14 cellular contexts compared by ENCODE assay signal in the genomic region with DNA sequence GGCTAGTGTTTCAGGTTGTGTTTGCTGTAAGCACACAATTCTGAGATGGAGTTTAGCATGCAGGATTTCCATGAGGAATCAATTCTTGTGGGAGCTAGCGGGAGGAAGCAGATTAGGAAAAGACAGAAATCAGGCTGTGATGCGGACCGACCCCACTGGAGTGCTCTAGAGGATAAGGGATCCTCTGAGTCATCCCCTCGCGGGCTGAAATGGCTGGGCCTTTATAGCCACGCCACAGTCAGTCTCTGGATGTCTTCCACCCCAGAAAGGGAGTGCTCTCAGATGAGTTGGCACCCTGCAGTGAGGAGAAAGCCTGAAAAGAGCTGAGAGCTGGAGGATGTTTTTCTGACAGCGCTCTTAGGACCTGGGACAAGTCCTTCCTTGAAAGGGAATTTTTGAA.
DNase-seq lines count a peak whose midpoint lies in the region; ATAC-seq and TF ChIP-seq lines count a peak whose summit lies in the region.
"Had no signal": no experiment of that assay in that cellular context is flagged by ENCODE, and none has a peak within 500 bp of the region (broad histone marks: within the 10 kb centered on the region; RNA-seq: fewer than 3 reads in every experiment).

No MANE protein-coding gene starts in this region.

- no peaks in the 10 kb centered on the region for H3K9me3 Mint-ChIP-seq in endothelial cell (ENCODE audit: unreplicated experiment)
- H3K9me3 Mint-ChIP-seq: CD4-positive, alpha-beta T cell; IgD-negative memory B cell; naive thymus-derived CD4-positive, alpha-beta T cell; stimulated activated naive CD8-positive, alpha-beta T cell treated with anti-CD3 and anti-CD28 coated beads, Interleukin-15, amount 100 ng/mL, for 72 hours had no signal

- H4K8ac ChIP-seq in IMR-90 (ENCODE audit: low read depth in 2 of 2, low read length in 2 of 2) = no peak overlapping the region
- H4K8ac ChIP-seq in mesendoderm (ENCODE audit: low read depth, low read length) = no peak overlapping the region

- H3K79me2 ChIP-seq in mesendoderm (ENCODE audit: control insufficient read depth, insufficient read depth, low read length) = no peaks in the 10 kb centered on the region

- BruUV-seq in IMR-90 (replicated peaks; lab: Mats Ljungman, UMichigan) = no TSS peak

- H3K18ac ChIP-seq in IMR-90 (ENCODE audit: low read depth, low read length) (no peak overlapping the region), mesendoderm (ENCODE audit: low read length) (no peak overlapping the region)

- H3K27ac ChIP-seq in IMR-90 (ENCODE audit: insufficient read depth, low read length) = no peak overlapping the region
- H3K27ac ChIP-seq in mesendoderm (ENCODE audit: low read depth, low read length) = no peak overlapping the region

- no peaks in the 10 kb centered on the region for H3K9me1 ChIP-seq in IMR-90 (ENCODE audit: insufficient read depth, low read length)

- TF ChIP-seq CTCF in AG09319 (IDR thresholded peaks at IDR 0.05; ENCODE audit: low read depth, low read length) (peak; percentile 3; the same call in 1 of the 2 replicates), IMR-90 (conservative IDR thresholded peaks at IDR 0.05; ENCODE audit: low read depth, low read length) (0 out of 2 replicates have a peak, but pooled peaks have one; percentile 16), endothelial cell (IDR thresholded peaks at IDR 0.05; ENCODE audit: unreplicated experiment) (no peak), GM13977 (IDR thresholded peaks at IDR 0.05; ENCODE audit: extremely low read depth, insufficient read depth, missing control alignments) (no peak)

- H3K36me3 Mint-ChIP-seq in endothelial cell (ENCODE audit: low read depth, unreplicated experiment) = peaks cover 3% of the 10 kb centered on the region
- H3K36me3 Mint-ChIP-seq: naive thymus-derived CD4-positive, alpha-beta T cell had no signal

- H4K5ac ChIP-seq in IMR-90 (ENCODE audit: low read depth, low read length) (no peak overlapping the region), mesendoderm (ENCODE audit: low read length) (no peak overlapping the region)

- H3K36me3 ChIP-seq in IMR-90 (ENCODE audit: control insufficient read depth, insufficient read depth, low read length) (no peaks in the 10 kb centered on the region), mesendoderm (ENCODE audit: control insufficient read depth, insufficient read depth, low read length) (no peaks in the 10 kb centered on the region)

- intact Hi-C loops in IMR-90 (cut with micrococcal nuclease) = no loop called here

- TF ChIP-seq RAD21 in IMR-90 (IDR thresholded peaks at IDR 0.05; ENCODE audit: low read length) = peak; percentile 29; the same call in 1 of the 2 replicates

- no peak overlapping the region for H2BK15ac ChIP-seq in IMR-90 (ENCODE audit: low read depth, low read length)
- no peak overlapping the region for H2BK15ac ChIP-seq in mesendoderm (replicated peaks; ENCODE audit: low read depth)

- no peak overlapping the region for H3K23ac ChIP-seq in IMR-90 (ENCODE audit: low read depth, low read length)
- H3K23ac ChIP-seq in mesendoderm (ENCODE audit: low read length) = no peak overlapping the region

- H3K4me2 ChIP-seq in IMR-90 (ENCODE audit: low read depth, low read length) (no peak overlapping the region), mesendoderm (ENCODE audit: low read length) (no peak overlapping the region)
- H3K4me2 ChIP-seq: SK-N-SH had no signal

- no peak overlapping the region for H3K56ac ChIP-seq in IMR-90 (ENCODE audit: extremely low read depth, insufficient read depth, low read length)
- no peak overlapping the region for H3K56ac ChIP-seq in mesendoderm (ENCODE audit: low read length)

- H3K27me3 Mint-ChIP-seq in endothelial cell (ENCODE audit: unreplicated experiment) = peaks cover 3% of the 10 kb centered on the region
- H3K27me3 Mint-ChIP-seq: CD4-positive, alpha-beta T cell had no signal

- in situ Hi-C loops in IMR-90 (cut with MboI; ENCODE audit: low sequenced_read_pairs) (no loop called here), GM13977 (cut with MboI; ENCODE audit: low pct_unique_long_range_greater_than_20kb, low sequenced_read_pairs, unreplicated experiment) (no loop called here)

- no peak overlapping the region for H2AK9ac ChIP-seq in IMR-90 (replicated peaks; ENCODE audit: low read depth, low read length, poor library complexity)

- no peak overlapping the region for H3K27ac Mint-ChIP-seq in endothelial cell (ENCODE audit: unreplicated experiment)
- H3K27ac Mint-ChIP-seq: CD4-positive, alpha-beta T cell; IgD-negative memory B cell; naive thymus-derived CD4-positive, alpha-beta T cell; stimulated activated naive CD8-positive, alpha-beta T cell treated with anti-CD3 and anti-CD28 coated beads, Interleukin-15, amount 100 ng/mL, for 72 hours had no signal

- H3K79me1 ChIP-seq in IMR-90 (ENCODE audit: low read depth in 1 of 2, low read length in 2 of 2) = no peaks in the 10 kb centered on the region
- H3K79me1 ChIP-seq in mesendoderm (ENCODE audit: low read length) = no peaks in the 10 kb centered on the region

- H3K9ac ChIP-seq in IMR-90 (ENCODE audit: low read depth, low read length) (no peak overlapping the region), mesendoderm (ENCODE audit: low read length) (no peak overlapping the region)
- H3K9ac ChIP-seq: SK-N-SH had no signal

- POLR2A ChIA-PET in IMR-90 (lab: Charles Lee; ENCODE audit: unreplicated experiment) = no interaction called here

- WGBS in IMR-90 (ENCODE audit: extremely low coverage in 2 of 2, insufficient read length in 1 of 2), 2 experiments = 80% methylated on average over 1 of the region's 7 CpGs; no CpG with 5 or more reads in 1 of the 2 experiments
- no CpG with 5 or more reads among the region's 7 CpGs for WGBS in mesendoderm (ENCODE audit: extremely low coverage, insufficient coverage, low lambda C conversion rate)

- dilution Hi-C loops in IMR-90 (cut with HindIII; ENCODE audit: low sequenced_read_pairs, unreplicated experiment) = no loop called here

- H2AFZ ChIP-seq in IMR-90 (replicated peaks; ENCODE audit: low read length, poor library complexity) = peak overlapping the region; percentile 52

- H3K4me3 Mint-ChIP-seq in endothelial cell (ENCODE audit: unreplicated experiment) = no peak overlapping the region
- H3K4me3 Mint-ChIP-seq: CD4-positive, alpha-beta T cell; IgD-negative memory B cell; naive thymus-derived CD4-positive, alpha-beta T cell; stimulated activated naive CD8-positive, alpha-beta T cell treated with anti-CD3 and anti-CD28 coated beads, Interleukin-15, amount 100 ng/mL, for 72 hours had no signal

- H2BK5ac ChIP-seq in IMR-90 (ENCODE audit: low read depth, low read length, poor library complexity, severe bottlenecking) (no peak overlapping the region), mesendoderm (ENCODE audit: low read length) (no peak overlapping the region)

- no peak for DNase-seq in AG09319 (ENCODE audit: extremely low read depth, low read depth)
- DNase-seq in IMR-90 = peak; percentile 31
- DNase-seq in endothelial cell (ENCODE audit: low spot score) = peak; percentile 15
- peak; percentile 89 for DNase-seq in mesendoderm
- no peak for DNase-seq in DMS79 (lab: John Stamatoyannopoulos, UW)
- DNase-seq in stimulated activated CD4-positive, alpha-beta T cell treated with anti-CD3 and anti-CD28 coated beads, Interleukin-2, amount 100 ng/mL, for 24 hours = no peak
- no peak for DNase-seq in GM13977 (ENCODE audit: low spot score)
- DNase-seq in OCI-M2 (lab: John Stamatoyannopoulos, UW; ENCODE audit: unreplicated experiment) = no peak
- DNase-seq: CD4-positive, alpha-beta T cell; naive thymus-derived CD4-positive, alpha-beta T cell; NCI-H510A; SK-N-SH; stimulated activated naive CD8-positive, alpha-beta T cell treated with anti-CD3 and anti-CD28 coated beads, Interleukin-15, amount 100 ng/mL, for 72 hours had no signal

- no peak overlapping the region for H4K91ac ChIP-seq in IMR-90 (ENCODE audit: insufficient read depth, low read depth, low read length)

- no peak overlapping the region for H2BK20ac ChIP-seq in IMR-90 (ENCODE audit: low read depth, low read length)

- no peak for TF ChIP-seq POLR2A in IMR-90 (IDR thresholded peaks at IDR 0.05; ENCODE audit: low read depth, low read length)

- H3K4ac ChIP-seq in IMR-90 (ENCODE audit: low read depth, low read length) (no peak overlapping the region), mesendoderm (ENCODE audit: low read depth, low read length) (no peak overlapping the region)

- H3K4me1 Mint-ChIP-seq in endothelial cell (ENCODE audit: unreplicated experiment) = peaks cover 20% of the 10 kb centered on the region
- H3K4me1 Mint-ChIP-seq: IgD-negative memory B cell; naive thymus-derived CD4-positive, alpha-beta T cell; stimulated activated naive CD8-positive, alpha-beta T cell treated with anti-CD3 and anti-CD28 coated beads, Interleukin-15, amount 100 ng/mL, for 72 hours had no signal

- H3K27me3 ChIP-seq in IMR-90 (ENCODE audit: control insufficient read depth, insufficient read depth, low read length) (no peaks in the 10 kb centered on the region; the same call in 1 of the 2 replicates), mesendoderm (ENCODE audit: insufficient read depth, low read length, poor library complexity) (no peaks in the 10 kb centered on the region)

- H2BK120ac ChIP-seq in IMR-90 (ENCODE audit: low read depth, low read length) (no peak overlapping the region), mesendoderm (ENCODE audit: low read depth, low read length) (no peak overlapping the region)

- H4K20me1 ChIP-seq in IMR-90 (ENCODE audit: insufficient read depth, low read length) = no peaks in the 10 kb centered on the region

- ATAC-seq in IMR-90 (ENCODE audit: low read depth) = no peak
- ATAC-seq: naive thymus-derived CD4-positive, alpha-beta T cell; stimulated activated naive CD8-positive, alpha-beta T cell treated with anti-CD3 and anti-CD28 coated beads, Interleukin-15, amount 100 ng/mL, for 72 hours had no signal

- H3K14ac ChIP-seq in IMR-90 (replicated peaks; ENCODE audit: low read depth, low read length) = no peak overlapping the region

- no peaks in the 10 kb centered on the region for H3K9me3 ChIP-seq in IMR-90 (ENCODE audit: control insufficient read depth, insufficient read depth, low read length)
- H3K9me3 ChIP-seq: SK-N-SH had no signal

- H3K4me3 ChIP-seq in IMR-90 (ENCODE audit: insufficient read depth, low read depth, low read length) = no peak overlapping the region
- no peak overlapping the region for H3K4me3 ChIP-seq in mesendoderm (ENCODE audit: low read length)

- H2AK5ac ChIP-seq in IMR-90 (ENCODE audit: low read depth, low read length) = no peak overlapping the region
- H2AK5ac ChIP-seq in mesendoderm (ENCODE audit: low read length) = no peak overlapping the region

- H3K4me1 ChIP-seq in IMR-90 (ENCODE audit: control insufficient read depth, insufficient read depth, low read length) = no peaks in the 10 kb centered on the region
- H3K4me1 ChIP-seq in mesendoderm (ENCODE audit: control insufficient read depth, low read depth, low read length) = no peaks in the 10 kb centered on the region

- CTCF ChIA-PET in IMR-90 (lab: Yijun Ruan, JAX) = interaction anchor here (0.6 to 1.2 kb wide), 2 partner anchors 183 to 1138 kb away, joined by 3 to 4 read pairs; no protein-coding TSS in a partner anchor

TF ChIP-seq in IMR-90, 13 proteins besides CTCF, POLR2A, EP300 and RAD21:
- TF ChIP-seq MAZ (IDR thresholded peaks at IDR 0.05; ENCODE audit: borderline replicate concordance, low read depth, low read length) (no peak), SMC3 (IDR thresholded peaks at IDR 0.05; ENCODE audit: low read depth, low read length) (0 out of 2 replicates have a peak, but pooled peaks have one; percentile 5)

Comparison
In these comparisons a context has a peak if more than half of its experiments do, and no peak if none do; other contexts are left out.
1. DNase-seq: peak in IMR-90 (single experiment), endothelial cell (single experiment) and mesendoderm (single experiment); none in AG09319 (single experiment), DMS79 (single experiment), stimulated activated CD4-positive, alpha-beta T cell treated with anti-CD3 and anti-CD28 coated beads, Interleukin-2, amount 100 ng/mL, for 24 hours (0 of 2), GM13977 (single experiment) and OCI-M2 (single experiment).
2. CTCF ChIP-seq: peak in AG09319 (single experiment) and IMR-90 (single experiment); none in endothelial cell (single experiment) and GM13977 (single experiment).